Comparison of ENCODE assay signal across 8 cellular contexts in the genomic region with DNA sequence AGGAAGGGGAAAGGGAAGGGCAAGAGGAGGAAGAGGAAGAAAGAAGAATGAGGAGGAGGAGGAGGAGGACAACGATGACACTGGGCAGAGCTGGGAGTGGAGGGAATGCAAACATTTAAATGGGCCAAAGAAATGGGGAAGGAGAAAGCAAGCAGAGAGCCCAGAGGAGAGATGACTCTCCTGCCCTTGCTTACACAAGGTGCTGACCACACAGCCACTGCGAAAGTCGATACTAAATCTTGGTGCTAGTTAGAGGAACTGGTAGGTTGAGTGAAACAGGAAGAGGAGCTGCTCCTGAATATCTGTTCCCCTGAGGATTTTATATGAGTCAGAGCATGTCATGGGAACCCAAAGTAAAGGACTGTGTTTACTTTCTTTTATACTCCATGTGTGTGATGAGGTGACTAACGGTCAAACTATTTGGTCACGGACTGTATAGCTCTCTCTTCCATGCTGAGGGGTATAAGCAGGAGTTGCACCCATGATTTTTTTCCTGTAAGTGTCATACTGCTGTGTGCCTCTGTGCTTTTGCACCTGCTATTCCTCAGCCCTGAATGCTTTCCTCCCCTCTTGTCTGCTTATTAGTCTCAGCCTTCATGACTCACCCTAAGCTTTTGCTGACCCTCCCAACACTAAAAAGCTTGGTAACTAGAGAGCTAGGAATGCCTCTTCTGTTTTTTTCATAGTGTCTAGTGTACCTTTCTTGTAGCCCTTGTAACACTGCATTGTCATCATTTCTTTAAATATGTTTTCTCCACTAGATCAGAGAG. TPM values are rescaled to one million over a fixed set of nuclear protein-coding genes. Genes with fewer than 3 reads are reported as not detected.
DNase-seq lines count a peak whose midpoint lies in the region; ATAC-seq and FAIRE-seq lines count a peak whose summit lies in the region.

No MANE protein-coding gene starts in this region.

- peaks cover 17 to 18% of the 10 kb centered on the region in 2 experiments for H3K4me1 ChIP-seq in trophoblast cell (ENCODE audit: control insufficient read depth in 1 of 2, insufficient read depth in 2 of 2, low read length in 2 of 2)

- H3K4me2 ChIP-seq in trophoblast cell (ENCODE audit: low read length): no peak overlapping the region

- H4K91ac ChIP-seq in trophoblast cell (ENCODE audit: low read depth, low read length): no peak overlapping the region

- no peak overlapping the region for H3K18ac ChIP-seq in trophoblast cell (ENCODE audit: low read length)

- no peak overlapping the region for H2BK12ac ChIP-seq in trophoblast cell (ENCODE audit: low read length)

- H3K23ac ChIP-seq in trophoblast cell (ENCODE audit: low read length): no peak overlapping the region

- H3K79me2 ChIP-seq in trophoblast cell (ENCODE audit: control insufficient read depth, insufficient read depth, low read length, poor library complexity): no peaks in the 10 kb centered on the region

- peaks cover 13% of the 10 kb centered on the region for H3K79me1 ChIP-seq in trophoblast cell (ENCODE audit: low read length)

- H2AK5ac ChIP-seq in trophoblast cell (ENCODE audit: low read length): no peak overlapping the region

- no peak overlapping the region for H3K4ac ChIP-seq in trophoblast cell (ENCODE audit: low read depth, low read length)

- WGBS in trophoblast cell (ENCODE audit: extremely low coverage, insufficient coverage, insufficient read length): no CpG with 5 or more reads among the region's 5 CpGs

- H3K4me3 ChIP-seq in trophoblast cell (ENCODE audit: low read depth, low read length): no peak overlapping the region

- FAIRE-seq in RCC 7860 (lab: Jason Lieb, UNC): peak; percentile 84

- H3K9ac ChIP-seq in trophoblast cell (ENCODE audit: low read length): no peak overlapping the region

- peak overlapping the region; percentile 5 for H2BK5ac ChIP-seq in trophoblast cell (ENCODE audit: low read depth, low read length, poor library complexity)

- no peak overlapping the region for H4K12ac ChIP-seq in trophoblast cell (ENCODE audit: low read depth, low read length)

- ATAC-seq in GM21367 (IDR thresholded peaks at IDR 0.05; ENCODE audit: unreplicated experiment) (peak; percentile 94), HG03521 (IDR thresholded peaks at IDR 0.05; ENCODE audit: unreplicated experiment) (peak; percentile 85), esophagus mucosa (peak; percentile 97)

- H3K27ac ChIP-seq in trophoblast cell (ENCODE audit: low read depth, low read length): peak overlapping the region; percentile 25

- no peak overlapping the region for H4K8ac ChIP-seq in trophoblast cell (ENCODE audit: low read depth, low read length)

- no peak overlapping the region for H2BK120ac ChIP-seq in trophoblast cell (ENCODE audit: insufficient read depth, low read length, poor library complexity)

- H3K36me3 ChIP-seq in trophoblast cell (ENCODE audit: control insufficient read depth in 1 of 2, insufficient read depth in 2 of 2, low read length in 2 of 2): no peaks in the 10 kb centered on the region

- H3K9me3 ChIP-seq in trophoblast cell (ENCODE audit: insufficient read depth, low read depth, low read length): peaks cover 2% of the 10 kb centered on the region

- DNase-seq in ELF-1 (ENCODE audit: low read depth, low spot score) (peak; percentile 47), RCC 7860 (ENCODE audit: low spot score) (peak; percentile 97), trophoblast cell (peak; percentile 39 to 59)
- no peak for DNase-seq in stimulated activated CD4-positive, alpha-beta T cell treated with anti-CD3 and anti-CD28 coated beads, Interleukin-4, amount 100 ng/mL, for 1 hour
- DNase-seq in activated CD4-positive, CD25-positive, alpha-beta regulatory T cell (lab: John Stamatoyannopoulos, UW): no peak

- H3K27me3 ChIP-seq in trophoblast cell (ENCODE audit: insufficient read depth, low read length): no peaks in the 10 kb centered on the region

- no peak overlapping the region for H2AFZ ChIP-seq in trophoblast cell (ENCODE audit: insufficient read depth, low read length, poor library complexity)

- no peak overlapping the region for H3K14ac ChIP-seq in trophoblast cell (ENCODE audit: low read length)

RNA-seq across cellular contexts. Expression of gene PAQR8, which starts 9.5 kb away (rescaled TPM):
- 3.5 TPM for total RNA-seq in esophagus mucosa
- 141 and 153 TPM in 2 replicates for polyA plus RNA-seq in trophoblast cell (2013)

Comparison
In these comparisons a context has a peak if more than half of its experiments do, and no peak if none do; other contexts are left out.
1. DNase-seq: peak in ELF-1 (single experiment), RCC 7860 (single experiment) and trophoblast cell (2 of 2); none in stimulated activated CD4-positive, alpha-beta T cell treated with anti-CD3 and anti-CD28 coated beads, Interleukin-4, amount 100 ng/mL, for 1 hour (single experiment) and activated CD4-positive, CD25-positive, alpha-beta regulatory T cell (0 of 4).
2. Peak in every context shown above with its lines, with median percentiles within 50 percentile points of each other: ATAC-seq.